Comparison of ENCODE assay signal across 10 cellular contexts in genomic region chr12:47752552-47752951, GRCh38. TPM values are rescaled to one million over a fixed set of nuclear protein-coding genes. Genes with fewer than 3 reads are reported as not detected.
DNase-seq lines count a peak whose midpoint lies in the region; ATAC-seq, FAIRE-seq and TF ChIP-seq lines count a peak whose summit lies in the region.
"Had no signal": no experiment of that assay in that cellular context is flagged by ENCODE, and none has a peak within 500 bp of the region (broad histone marks: within the 10 kb centered on the region; RNA-seq: fewer than 3 reads in every experiment).

No MANE protein-coding gene starts in this region.

- H3K27ac ChIP-seq in left ventricle myocardium inferior (replicated peaks) (peak overlapping the region; percentile 90), coronary artery (peak overlapping the region; percentile 59 to 90), vagina (peak overlapping the region; percentile 66), tibial nerve (peak overlapping the region in 1 of 4 donors; percentile 60)

- peak overlapping the region; percentile 71 for H3K4me3 ChIP-seq in left ventricle myocardium inferior
- H3K4me3 ChIP-seq in coronary artery = peak overlapping the region; percentile 51
- H3K4me3 ChIP-seq in vagina = no peak overlapping the region
- no peak overlapping the region for H3K4me3 ChIP-seq in tibial nerve
- H3K4me3 ChIP-seq: A549 had no signal

- no peaks in the 10 kb centered on the region for H3K9me3 ChIP-seq in left ventricle myocardium inferior (replicated peaks)
- H3K9me3 ChIP-seq in vagina = no peaks in the 10 kb centered on the region
- no peaks in the 10 kb centered on the region for H3K9me3 ChIP-seq in tibial nerve
- H3K9me3 ChIP-seq: A549 had no signal

- DNase-seq in left ventricle myocardium inferior (no peak), left ventricle myocardium superior (no peak), coronary artery (ENCODE audit: low spot score) (no peak), nephron progenitor cell (no peak), vagina (ENCODE audit: extremely low spot score in 2 of 2) (no peak), tibial nerve (ENCODE audit: low spot score in 2 of 2) (no peak), RCC 7860 (ENCODE audit: low spot score) (no peak)
- no peak for DNase-seq in activated CD4-positive, CD25-positive, alpha-beta regulatory T cell treated with anti-CD3 and anti-CD28 coated beads, Interleukin-2, amount 50 U/mL, for 72 hours
- DNase-seq: NCI-H1436 had no signal

- no peak for TF ChIP-seq EP300 in tibial nerve (IDR thresholded peaks at IDR 0.05)

- H3K9me3 Mint-ChIP-seq in nephron progenitor cell = no peaks in the 10 kb centered on the region

- peaks cover 72% of the 10 kb centered on the region for H3K4me1 Mint-ChIP-seq in nephron progenitor cell

- FAIRE-seq in RCC 7860 (lab: Jason Lieb, UNC) = no peak
- FAIRE-seq: A549 had no signal

- TF ChIP-seq CTCF in left ventricle myocardium inferior (IDR thresholded peaks at IDR 0.05; ENCODE audit: borderline replicate concordance) (no peak), coronary artery (IDR thresholded peaks at IDR 0.05) (no peak), nephron progenitor cell (IDR thresholded peaks at IDR 0.05) (no peak), vagina (IDR thresholded peaks at IDR 0.05) (no peak), tibial nerve (IDR thresholded peaks at IDR 0.05) (no peak)

- H3K4me1 ChIP-seq in left ventricle myocardium inferior (peaks cover 69% of the 10 kb centered on the region), vagina (peaks cover 59% of the 10 kb centered on the region), tibial nerve (peaks cover 0 to 37% (median 18%) of the 10 kb centered on the region in 4 donors)

- 64 to 75% methylated on average over 7 of the region's 7 CpGs for WGBS in tibial nerve, 2 donors

- intact Hi-C loops in left ventricle myocardium inferior (cut with micrococcal nuclease) = no loop called here
- intact Hi-C loops in left ventricle myocardium superior (cut with micrococcal nuclease) = no loop called here
- intact Hi-C loops in vagina (cut with DNase I) = no loop called here

- H3K4me3 Mint-ChIP-seq in nephron progenitor cell = no peak overlapping the region

- ATAC-seq in left ventricle myocardium superior = no peak

- H3K36me3 ChIP-seq in left ventricle myocardium inferior = peaks cover 22% of the 10 kb centered on the region
- H3K36me3 ChIP-seq in vagina = peaks cover 0 to 8% of the 10 kb centered on the region in 2 donors
- peaks cover 0 to 5% (median 0%) of the 10 kb centered on the region in 3 donors for H3K36me3 ChIP-seq in tibial nerve

- peak overlapping the region; percentile 68 for H3K27ac Mint-ChIP-seq in nephron progenitor cell

- peaks cover 3% of the 10 kb centered on the region for H3K27me3 Mint-ChIP-seq in nephron progenitor cell (ENCODE audit: low read depth, poor library complexity)

- no peak for TF ChIP-seq POLR2A in vagina (IDR thresholded peaks at IDR 0.05)
- no peak for TF ChIP-seq POLR2A in tibial nerve (IDR thresholded peaks at IDR 0.05)

- peaks cover 8% of the 10 kb centered on the region for H3K36me3 Mint-ChIP-seq in nephron progenitor cell (ENCODE audit: low read depth)

- H3K27me3 ChIP-seq in left ventricle myocardium inferior (ENCODE audit: low read depth) = no peaks in the 10 kb centered on the region
- no peaks in the 10 kb centered on the region for H3K27me3 ChIP-seq in vagina
- no peaks in the 10 kb centered on the region for H3K27me3 ChIP-seq in tibial nerve

RNA-seq across cellular contexts. Expression of gene RAPGEF3, which starts 6.1 kb away (rescaled TPM):
- total RNA-seq in left ventricle myocardium inferior (34.8 TPM), left ventricle myocardium superior (37.6 TPM), vagina (52.3 TPM), tibial nerve (100 to 1,000 TPM in 1 of 4 donors, 10 to 100 TPM in 3; 47.3 to 109 (median 83.6) TPM)

RNA-seq across cellular contexts. Expression of gene SLC48A1, which starts 20.5 kb away (rescaled TPM):
- 25.3 TPM for total RNA-seq in left ventricle myocardium inferior
- total RNA-seq in left ventricle myocardium superior = 23.7 TPM
- 20.9 TPM for total RNA-seq in vagina
- 10 to 100 TPM; 24.6 to 37.9 (median 33.8) TPM for total RNA-seq in tibial nerve

RNA-seq across cellular contexts. Expression of gene ENDOU, which starts 27.3 kb away (rescaled TPM):
- total RNA-seq in left ventricle myocardium inferior (0.49 TPM), left ventricle myocardium superior (0.30 TPM), vagina (21.4 TPM), tibial nerve (1 to 10 TPM in 1 of 4 donors, under 1 TPM in 2, not detected in 1; 0.30 to 1.2 (median 0.42) TPM)

RNA-seq across cellular contexts. Expression of gene RPAP3, which starts 46.7 kb away (rescaled TPM):
- total RNA-seq in left ventricle myocardium inferior (24.2 TPM), left ventricle myocardium superior (19.9 TPM), vagina (19.2 TPM), tibial nerve (10 to 100 TPM in 3 of 4 donors, 1 to 10 TPM in 1; 8.8 to 19.2 (median 15.5) TPM)

Comparison
In these comparisons a context has a peak if more than half of its experiments do, and no peak if none do; other contexts are left out.
1. H3K4me3 ChIP-seq: peak in left ventricle myocardium inferior (single experiment) and coronary artery (single experiment); none in vagina (0 of 2) and tibial nerve (0 of 4).
2. RNA of gene ENDOU, which starts 27.3 kb away (total RNA-seq): 21.4 TPM in vagina (single experiment); 0.49 TPM in left ventricle myocardium inferior (single experiment), 0.30 to 1.2 TPM in tibial nerve and 0.30 TPM in left ventricle myocardium superior (single experiment); every median in the first group is over 10 times any median in the second.